Comparison of ENCODE assay signal across 8 cellular contexts in the genomic region with DNA sequence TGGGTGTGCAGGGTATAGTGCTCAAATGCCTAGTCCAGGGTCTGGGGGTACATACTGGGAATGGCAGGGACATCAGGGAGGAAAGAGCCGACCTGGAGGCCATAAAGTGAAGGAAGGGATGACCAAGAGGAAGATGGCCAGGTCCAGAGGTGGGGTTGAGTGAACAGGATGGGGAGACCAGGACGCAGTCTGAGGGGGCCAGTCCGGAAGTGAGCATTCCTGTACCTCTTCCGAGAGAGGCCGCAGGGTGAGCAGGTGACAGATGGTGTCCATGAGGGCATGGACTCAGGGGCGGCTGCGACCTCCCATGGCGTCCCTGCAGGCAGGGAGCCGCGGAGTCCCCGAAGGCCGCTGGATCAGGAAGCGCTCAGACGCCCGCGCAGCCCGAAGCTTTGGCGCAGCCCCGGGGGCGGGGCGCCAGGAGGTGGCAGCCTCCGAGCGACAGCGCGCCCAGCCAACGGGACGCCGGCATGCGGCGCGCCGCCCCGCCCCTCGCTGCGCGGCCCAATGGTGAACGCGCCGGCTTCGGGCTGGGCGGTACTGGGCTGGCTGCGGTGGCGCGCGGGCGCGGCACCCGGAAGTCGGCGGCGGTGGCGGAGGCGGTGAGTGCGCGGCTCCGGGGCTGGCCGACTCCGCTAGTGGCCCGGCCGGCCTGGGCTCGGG. TPM values are rescaled to one million over a fixed set of nuclear protein-coding genes. Genes with fewer than 3 reads are reported as not detected.
DNase-seq lines count a peak whose midpoint lies in the region; ATAC-seq and TF ChIP-seq lines count a peak whose summit lies in the region.

A gene with protein sequence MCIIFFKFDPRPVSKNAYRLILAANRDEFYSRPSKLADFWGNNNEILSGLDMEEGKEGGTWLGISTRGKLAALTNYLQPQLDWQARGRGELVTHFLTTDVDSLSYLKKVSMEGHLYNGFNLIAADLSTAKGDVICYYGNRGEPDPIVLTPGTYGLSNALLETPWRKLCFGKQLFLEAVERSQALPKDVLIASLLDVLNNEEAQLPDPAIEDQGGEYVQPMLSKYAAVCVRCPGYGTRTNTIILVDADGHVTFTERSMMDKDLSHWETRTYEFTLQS (plus strand): TSS at position 578 of the 663 bp plus-strand sequence. CDS start 15,689 bp downstream, outside the sequence.

- peak within 1 kb of the TSS; percentile 90 for H4K91ac ChIP-seq in IMR-90 (ENCODE audit: insufficient read depth, low read depth, low read length)

- POLR2A ChIA-PET in IMR-90 (lab: Charles Lee; ENCODE audit: unreplicated experiment): interaction anchor here (0.6 kb wide), 2 partner anchors 96 to 742 kb away, joined by 3 to 5 read pairs; a partner anchor contains a TSS
- POLR2A ChIA-PET in PC-3 (lab: Charles Lee; ENCODE audit: unreplicated experiment): no interaction called here

- peak within 1 kb of the TSS; percentile 99 for H3K4ac ChIP-seq in IMR-90 (ENCODE audit: low read depth, low read length)

- H3K9me1 ChIP-seq in IMR-90 (ENCODE audit: insufficient read depth, low read length): peaks cover 34% of the 10 kb centered on the region

- peaks cover 50% of the 10 kb centered on the region for H3K36me3 Mint-ChIP-seq in Calu3 (ENCODE audit: insufficient read depth, unreplicated experiment)

- H2BK120ac ChIP-seq in IMR-90 (ENCODE audit: low read depth, low read length): peak within 1 kb of the TSS; percentile 86

- H3K4me2 ChIP-seq in IMR-90 (ENCODE audit: low read depth, low read length) (peak within 1 kb of the TSS; percentile 94), PC-3 (ENCODE audit: low read length) (peak within 1 kb of the TSS; percentile 90)

- H3K27ac ChIP-seq in IMR-90 (ENCODE audit: insufficient read depth, low read length) (peak within 1 kb of the TSS; percentile 70), PC-3 (ENCODE audit: low read length) (peak within 1 kb of the TSS; percentile 67)

- peak within 1 kb of the TSS; percentile 58; the same call in 1 of the 2 replicates for H3K56ac ChIP-seq in IMR-90 (ENCODE audit: extremely low read depth, insufficient read depth, low read length)

- CTCF ChIA-PET in Calu3 (lab: Charles Lee) (no interaction called here), IMR-90 (lab: Yijun Ruan, JAX) (no interaction called here), PC-3 (lab: Charles Lee) (no interaction called here)

- H2AFZ ChIP-seq in IMR-90 (replicated peaks; ENCODE audit: low read length, poor library complexity): peak within 1 kb of the TSS; percentile 98
- peak within 1 kb of the TSS; percentile 72 for H2AFZ ChIP-seq in PC-3 (ENCODE audit: low read length)

- DNase-seq in Calu3 (peak; percentile 97), IMR-90 (peak; percentile 86), PC-3 (peak; percentile 91), activated T-cell treated with anti-CD3 and anti-CD28 coated beads for 48 hours (ENCODE audit: low read depth) (peak; percentile 97), erythroblast (lab: John Stamatoyannopoulos, UW) (peak; percentile 94 to 98)
- DNase-seq in stimulated activated CD8-positive, alpha-beta memory T cell treated with anti-CD3 and anti-CD28 coated beads, Interleukin-4, amount 100 ng/mL, for 48 hours: peak; percentile 93

- H2BK20ac ChIP-seq in IMR-90 (ENCODE audit: low read depth, low read length): no peak within 1 kb of the TSS

- H3F3A ChIP-seq in PC-3 (ENCODE audit: low read length, unreplicated experiment): no peaks in the 10 kb centered on the region

- TF ChIP-seq CTCF in Calu3 (IDR thresholded peaks at IDR 0.05; ENCODE audit: unreplicated experiment) (no peak), IMR-90 (conservative IDR thresholded peaks at IDR 0.05; ENCODE audit: low read depth, low read length) (no peak), PC-3 (conservative IDR thresholded peaks at IDR 0.05; ENCODE audit: low read depth, low read length) (no peak)

- dilution Hi-C loops in IMR-90 (cut with HindIII; ENCODE audit: low sequenced_read_pairs, unreplicated experiment): no loop called here

- peak within 1 kb of the TSS; percentile 86 for H3K9ac ChIP-seq in IMR-90 (ENCODE audit: low read depth, low read length)
- H3K9ac ChIP-seq in PC-3 (ENCODE audit: low read length): peak within 1 kb of the TSS; percentile 90
- H3K9ac ChIP-seq in mucosa of stomach (ENCODE audit: low read length): peak within 1 kb of the TSS; percentile 91

- no TSS peak for BruUV-seq in Calu3 (replicated peaks; lab: Mats Ljungman, UMichigan)
- BruUV-seq in IMR-90 (replicated peaks; lab: Mats Ljungman, UMichigan): no TSS peak
- no TSS peak for BruUV-seq in PC-3 (replicated peaks; lab: Mats Ljungman, UMichigan)

- H3K4me3 Mint-ChIP-seq in Calu3 (ENCODE audit: low read depth, unreplicated experiment): peak within 1 kb of the TSS; percentile 94

- peak; percentile 68 for ATAC-seq in GM21528 (IDR thresholded peaks at IDR 0.05; ENCODE audit: low FRiP score, unreplicated experiment)
- ATAC-seq in IMR-90 (ENCODE audit: low read depth): peak; percentile 96
- ATAC-seq in PC-3: peak; percentile 84

- no peaks in the 10 kb centered on the region for H3K27me3 Mint-ChIP-seq in Calu3 (ENCODE audit: unreplicated experiment)

- H3K36me3 ChIP-seq in IMR-90 (ENCODE audit: control insufficient read depth, insufficient read depth, low read length) (peaks cover 3% of the 10 kb centered on the region; the same call in 1 of the 2 replicates), PC-3 (ENCODE audit: low read depth, low read length) (no peaks in the 10 kb centered on the region), mucosa of stomach (ENCODE audit: control insufficient read depth, insufficient read depth, low read length) (no peaks in the 10 kb centered on the region)

- H2BK5ac ChIP-seq in IMR-90 (ENCODE audit: low read depth, low read length, poor library complexity, severe bottlenecking): peak within 1 kb of the TSS; percentile 51

- peaks cover 24% of the 10 kb centered on the region for H3K79me2 ChIP-seq in PC-3 (ENCODE audit: low read length)

- H2AK9ac ChIP-seq in IMR-90 (replicated peaks; ENCODE audit: low read depth, low read length, poor library complexity): peak within 1 kb of the TSS; percentile 97

- H3K4me1 ChIP-seq in IMR-90 (ENCODE audit: control insufficient read depth, insufficient read depth, low read length) (peaks cover 14% of the 10 kb centered on the region), PC-3 (ENCODE audit: insufficient read depth, low read length) (peaks cover 17% of the 10 kb centered on the region), mucosa of stomach (ENCODE audit: control insufficient read depth, insufficient read depth, low read length) (peaks cover 23% of the 10 kb centered on the region)

- peak within 1 kb of the TSS; percentile 78 to 100 for H4K8ac ChIP-seq in IMR-90 (ENCODE audit: low read depth in 2 of 2, low read length in 2 of 2)

- H3K79me1 ChIP-seq in IMR-90 (ENCODE audit: low read depth in 1 of 2, low read length in 2 of 2): peaks cover 12 to 50% of the 10 kb centered on the region in 2 experiments

- H4K20me1 ChIP-seq in IMR-90 (ENCODE audit: insufficient read depth, low read length) (peaks cover 38% of the 10 kb centered on the region), PC-3 (ENCODE audit: low read length) (no peaks in the 10 kb centered on the region)

- peak within 1 kb of the TSS; percentile 97 for H3K23ac ChIP-seq in IMR-90 (ENCODE audit: low read depth, low read length)

- H3K27ac Mint-ChIP-seq in Calu3 (ENCODE audit: unreplicated experiment): peak within 1 kb of the TSS; percentile 94

- peak; percentile 88 for TF ChIP-seq POLR2A in IMR-90 (IDR thresholded peaks at IDR 0.05; ENCODE audit: low read depth, low read length)
- peak; percentile 92 for TF ChIP-seq POLR2A in erythroblast (IDR thresholded peaks at IDR 0.05; ENCODE audit: low read length)

- H3K9me2 ChIP-seq in PC-3 (replicated peaks; ENCODE audit: low read length): no peaks in the 10 kb centered on the region

- peak within 1 kb of the TSS; percentile 44 for H3K18ac ChIP-seq in IMR-90 (ENCODE audit: low read depth, low read length)

- peak within 1 kb of the TSS; percentile 94 for H2AK5ac ChIP-seq in IMR-90 (ENCODE audit: low read depth, low read length)

- 1% methylated on average over 35 of the region's 61 CpGs; no CpG with 5 or more reads in 1 of the 2 experiments for WGBS in IMR-90 (ENCODE audit: extremely low coverage in 2 of 2, insufficient read length in 1 of 2), 2 experiments

- peak within 1 kb of the TSS; percentile 64 for H3K4me3 ChIP-seq in IMR-90 (ENCODE audit: insufficient read depth, low read depth, low read length)
- peak within 1 kb of the TSS; percentile 85 for H3K4me3 ChIP-seq in PC-3 (ENCODE audit: low read length)
- peak within 1 kb of the TSS; percentile 90 for H3K4me3 ChIP-seq in mucosa of stomach (ENCODE audit: low read length)

- no peak within 1 kb of the TSS for H2BK15ac ChIP-seq in IMR-90 (ENCODE audit: low read depth, low read length)

- H3K9me3 Mint-ChIP-seq in Calu3 (ENCODE audit: low read depth, unreplicated experiment): no peaks in the 10 kb centered on the region

- intact Hi-C loops in Calu3 (cut with micrococcal nuclease; ENCODE audit: unreplicated experiment) (no loop called here), IMR-90 (cut with micrococcal nuclease) (no loop called here), PC-3 (cut with micrococcal nuclease) (no loop called here)

- H3K4me1 Mint-ChIP-seq in Calu3 (ENCODE audit: low read depth, unreplicated experiment): peaks cover 15% of the 10 kb centered on the region

- H3K9me3 ChIP-seq in IMR-90 (ENCODE audit: control insufficient read depth, insufficient read depth, low read length): no peaks in the 10 kb centered on the region
- H3K9me3 ChIP-seq in PC-3 (ENCODE audit: low read length): no peaks in the 10 kb centered on the region
- H3K9me3 ChIP-seq in mucosa of stomach (ENCODE audit: control insufficient read depth, low read length): no peaks in the 10 kb centered on the region

- H3K27me3 ChIP-seq in IMR-90 (ENCODE audit: control insufficient read depth, insufficient read depth, low read length) (peaks cover 17% of the 10 kb centered on the region; the same call in 1 of the 2 replicates), PC-3 (ENCODE audit: low read length) (no peaks in the 10 kb centered on the region), mucosa of stomach (ENCODE audit: control insufficient read depth, insufficient read depth, low read length) (peaks cover 15% of the 10 kb centered on the region)

- TF ChIP-seq RAD21 in IMR-90 (IDR thresholded peaks at IDR 0.05; ENCODE audit: low read length): no peak

- in situ Hi-C loops in IMR-90 (cut with MboI; ENCODE audit: low sequenced_read_pairs): no loop called here

- peak within 1 kb of the TSS; percentile 99 for H4K5ac ChIP-seq in IMR-90 (ENCODE audit: low read depth, low read length)

- H3K14ac ChIP-seq in IMR-90 (replicated peaks; ENCODE audit: low read depth, low read length): peak within 1 kb of the TSS; percentile 100

RNA-seq across cellular contexts. Expression of the gene that starts here (rescaled TPM):
- total RNA-seq in Calu3 (2022): 33.5 and 41.4 TPM in 2 replicates
- total RNA-seq in IMR-90 (2012; rRNA removed): 60.5 and 75.1 TPM in 2 replicates
- 43.2 and 45.1 TPM in 2 replicates for polyA plus RNA-seq in IMR-90 (2012; rRNA removed)
- polyA plus RNA-seq in IMR-90 (2012; cell fraction: cytosol; rRNA removed): 33.0 and 52.8 TPM in 2 replicates
- polyA plus RNA-seq in IMR-90 (2012; cell fraction: nucleus; rRNA removed; ENCODE audit: low replicate concordance): 45.9 and 91.8 TPM in 2 replicates
- total RNA-seq in PC-3 (2014; rRNA removed): 23.5 and 33.7 TPM in 2 replicates

Comparison
In these comparisons a context has a peak if more than half of its experiments do, and no peak if none do; other contexts are left out.
1. Peak in every context shown above with its lines: DNase-seq, ATAC-seq, H3K4me3 ChIP-seq and H3K27ac ChIP-seq.